ENCODE assay signal across 10 cellular contexts in the genomic region with DNA sequence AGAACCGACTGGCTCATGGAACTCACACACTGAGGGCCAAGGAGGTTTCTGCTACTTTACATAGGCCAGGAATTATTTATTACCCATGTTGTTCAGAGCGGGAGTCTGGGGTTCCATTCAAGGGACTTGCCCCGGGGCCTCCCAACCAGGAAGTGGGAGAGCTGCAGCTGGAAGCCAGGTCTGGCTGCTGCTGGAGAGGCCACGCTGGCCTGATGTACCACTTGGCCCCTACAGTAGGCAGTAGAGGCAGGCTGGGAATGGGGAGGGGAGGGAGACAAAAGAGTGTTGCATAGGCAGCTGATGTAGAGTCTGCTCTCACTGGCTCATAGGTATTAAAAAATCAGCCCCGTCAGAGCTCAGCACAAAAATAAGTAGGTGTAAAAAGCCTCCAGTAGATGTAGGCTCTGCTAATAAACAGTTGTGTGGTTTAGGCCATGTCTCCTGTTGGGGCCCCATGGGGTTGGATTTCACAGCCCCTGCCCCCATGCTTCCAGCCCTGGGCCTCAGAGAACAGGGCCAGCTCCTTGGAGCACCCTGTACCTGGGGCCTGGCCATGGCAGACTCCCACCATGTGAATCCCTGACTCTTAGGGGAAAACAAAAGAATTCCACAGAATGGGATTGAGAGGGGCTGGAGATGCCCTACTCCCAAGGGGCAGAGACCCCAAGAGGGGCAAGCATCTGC. TPM values are rescaled to one million over a fixed set of nuclear protein-coding genes. Genes with fewer than 3 reads are reported as not detected.
A peak's percentile ranks its signal among the peaks of the same experiment; 100 is the strongest.
DNase-seq lines count a peak whose midpoint lies in the region; ATAC-seq and TF ChIP-seq lines count a peak whose summit lies in the region.
"Had no signal": no experiment of that assay in that cellular context is flagged by ENCODE, and none has a peak within 500 bp of the region (broad histone marks: within the 10 kb centered on the region; RNA-seq: fewer than 3 reads in every experiment).

No MANE protein-coding gene starts in this region.

- DNase-seq in NCI-H2107 treated with DMSO at 0.1 percent for 48 hours (lab: John Stamatoyannopoulos, UW; ENCODE audit: unreplicated experiment) (peak; percentile 15), NCI-H2107 (lab: John Stamatoyannopoulos, UW) (no peak), neural crest cell (ENCODE audit: low read depth, low spot score) (no peak), HT-29 (ENCODE audit: low spot score) (no peak)

- H3K9ac ChIP-seq in HUES6 (ENCODE audit: low read length): no peak overlapping the region

- H3K27ac ChIP-seq in HUES6 (ENCODE audit: low read depth, low read length) (peak overlapping the region; percentile 17; the same call in 1 of the 2 replicates), cingulate gyrus (ENCODE audit: low read depth, low read length) (peak overlapping the region; percentile 60)

- no peak overlapping the region for H3K4me3 Mint-ChIP-seq in neural crest cell

- no peaks in the 10 kb centered on the region for H3K27me3 ChIP-seq in HUES6 (ENCODE audit: control insufficient read depth, insufficient read depth, low read length)

- peaks cover 33% of the 10 kb centered on the region for H3K4me1 Mint-ChIP-seq in neural crest cell

- H3K9me3 Mint-ChIP-seq in neural crest cell: no peaks in the 10 kb centered on the region

- peaks cover 26% of the 10 kb centered on the region; the same call in 1 of the 2 replicates for H3K4me1 ChIP-seq in HUES6 (ENCODE audit: control insufficient read depth, insufficient read depth, low read length)

- H3K36me3 ChIP-seq in HUES6 (ENCODE audit: control insufficient read depth, insufficient read depth, low read length): peaks cover 94% of the 10 kb centered on the region

- ATAC-seq in HG02981 (IDR thresholded peaks at IDR 0.05; ENCODE audit: unreplicated experiment) (no peak), HG03460 (IDR thresholded peaks at IDR 0.05; ENCODE audit: unreplicated experiment) (no peak)

- no peaks in the 10 kb centered on the region for H3K9me3 ChIP-seq in HUES6 (ENCODE audit: control insufficient read depth, insufficient read depth, low read depth, low read length)

- H3K27ac Mint-ChIP-seq in neural crest cell (ENCODE audit: unreplicated experiment): peak overlapping the region; percentile 62

- peak; percentile 20 for TF ChIP-seq CTCF in neural crest cell (conservative IDR thresholded peaks at IDR 0.05)

- H3K36me3 Mint-ChIP-seq in neural crest cell (ENCODE audit: low read depth): no peaks in the 10 kb centered on the region

- no peak overlapping the region for H3K4me3 ChIP-seq in HUES6 (ENCODE audit: low read depth, low read length)
- H3K4me3 ChIP-seq: lung, smooth muscle cell had no signal

- no peaks in the 10 kb centered on the region for H3K27me3 Mint-ChIP-seq in neural crest cell (ENCODE audit: low read depth)

RNA-seq across cellular contexts. Expression of a gene that starts 11.7 kb away (rescaled TPM):
- total RNA-seq in neural crest cell: 49.7 and 59.5 TPM in 2 replicates
- total RNA-seq in HT-29 (2014; rRNA removed; shearing (Covaris generic)): 242 and 262 TPM in 2 replicates
